In genomic region chr17:78416311-78416711, GRCh38 we compare ENCODE assay signal across 10 cellular contexts. TPM values are rescaled to one million over a fixed set of nuclear protein-coding genes. Genes with fewer than 3 reads are reported as not detected.
A peak's percentile ranks its signal among the peaks of the same experiment; 100 is the strongest.
DNase-seq lines count a peak whose midpoint lies in the region; ATAC-seq and TF ChIP-seq lines count a peak whose summit lies in the region.
"Had no signal": no experiment of that assay in that cellular context is flagged by ENCODE, and none has a peak within 500 bp of the region (broad histone marks: within the 10 kb centered on the region; RNA-seq: fewer than 3 reads in every experiment).

No MANE protein-coding gene starts in this region.

- no peaks in the 10 kb centered on the region for H3K27me3 ChIP-seq in effector memory CD4-positive, alpha-beta T cell (replicated peaks; ENCODE audit: control insufficient read depth, insufficient read depth, low read length, poor library complexity, severe bottlenecking)
- H3K27me3 ChIP-seq in neutrophil (no peaks in the 10 kb centered on the region), Karpas-422 (ENCODE audit: low read length) (no peaks in the 10 kb centered on the region)

- ATAC-seq in GM19324 (IDR thresholded peaks at IDR 0.05; ENCODE audit: low FRiP score, unreplicated experiment): no peak
- ATAC-seq: T-cell had no signal

- H3K79me2 ChIP-seq in Karpas-422 (ENCODE audit: low read length): no peaks in the 10 kb centered on the region

- no peaks in the 10 kb centered on the region for H3K9me2 ChIP-seq in Karpas-422 (replicated peaks; ENCODE audit: insufficient read depth, low read length)

- no peak overlapping the region for H3K9ac ChIP-seq in Karpas-422 (ENCODE audit: low read length)

- POLR2A ChIA-PET in RWPE1 (lab: Yijun Ruan, JAX; ENCODE audit: low non-redundant PET): no interaction called here

- TF ChIP-seq CTCF in AG10803 (conservative IDR thresholded peaks at IDR 0.05; ENCODE audit: low read length) (no peak), RWPE1 (conservative IDR thresholded peaks at IDR 0.05; ENCODE audit: low read depth) (no peak), neutrophil (IDR thresholded peaks at IDR 0.05) (no peak), foreskin fibroblast (IDR thresholded peaks at IDR 0.05; ENCODE audit: low read depth, low read length) (no peak)

- peaks cover 9% of the 10 kb centered on the region; the same call in 1 of the 2 replicates for H4K20me1 ChIP-seq in Karpas-422 (ENCODE audit: insufficient read depth, low read depth, low read length)

- peaks cover 30% of the 10 kb centered on the region for H3K36me3 ChIP-seq in effector memory CD4-positive, alpha-beta T cell (ENCODE audit: control insufficient read depth, insufficient read depth, low read length)
- H3K36me3 ChIP-seq in neutrophil (peaks cover 27% of the 10 kb centered on the region), Karpas-422 (ENCODE audit: insufficient read depth, low read length) (no peaks in the 10 kb centered on the region)

- peak; percentile 59 for DNase-seq in AG10803 (ENCODE audit: low read depth)
- no peak for DNase-seq in RWPE1 (ENCODE audit: low spot score)
- DNase-seq in effector memory CD4-positive, alpha-beta T cell: no peak
- DNase-seq in foreskin fibroblast: no peak
- no peak for DNase-seq in NCI-H146 (lab: John Stamatoyannopoulos, UW)
- no peak for DNase-seq in Karpas-422
- DNase-seq: central memory CD4-positive, alpha-beta T cell; T-cell had no signal

- H3K9me3 ChIP-seq in effector memory CD4-positive, alpha-beta T cell (ENCODE audit: control insufficient read depth, low read length): no peaks in the 10 kb centered on the region
- H3K9me3 ChIP-seq in neutrophil (no peaks in the 10 kb centered on the region), Karpas-422 (ENCODE audit: low read length) (no peaks in the 10 kb centered on the region)

- H3K4me1 ChIP-seq in effector memory CD4-positive, alpha-beta T cell (ENCODE audit: control insufficient read depth, insufficient read depth, low read length, poor library complexity, severe bottlenecking): peaks cover 29% of the 10 kb centered on the region
- H3K4me1 ChIP-seq in neutrophil (ENCODE audit: control insufficient read depth in 1 of 2, insufficient read depth in 1 of 2, low read depth in 1 of 2, low read length in 1 of 2) (peaks cover 99 to 100% of the 10 kb centered on the region in 2 experiments), Karpas-422 (ENCODE audit: low read length) (no peaks in the 10 kb centered on the region)

- CTCF ChIA-PET in RWPE1 (lab: Yijun Ruan, JAX): interaction anchor here (1.2 kb wide), 1 partner anchor 55 kb away, joined by 3 read pairs; no protein-coding TSS in a partner anchor

- no peak overlapping the region for H3K4me2 ChIP-seq in Karpas-422 (ENCODE audit: low read depth, low read length, poor library complexity, severe bottlenecking)

- peak overlapping the region; percentile 16 for H3K27ac ChIP-seq in RWPE1
- H3K27ac ChIP-seq in effector memory CD4-positive, alpha-beta T cell (ENCODE audit: insufficient read depth, low read length, poor library complexity, severe bottlenecking): peak overlapping the region; percentile 8
- peak overlapping the region; percentile 94 for H3K27ac ChIP-seq in neutrophil
- no peak overlapping the region for H3K27ac ChIP-seq in Karpas-422 (ENCODE audit: low read length)

- H3K4me3 ChIP-seq in AG10803 (ENCODE audit: low read length) (no peak overlapping the region), neutrophil (ENCODE audit: low read depth in 1 of 2, low read length in 1 of 2) (peak overlapping the region; percentile 59 to 70), foreskin fibroblast (ENCODE audit: low read depth in 1 of 2, low read length in 2 of 2) (no peak overlapping the region), Karpas-422 (ENCODE audit: low read length) (no peak overlapping the region)
- no peak overlapping the region for H3K4me3 ChIP-seq in effector memory CD4-positive, alpha-beta T cell (ENCODE audit: insufficient read depth, low read depth, low read length, poor library complexity, severe bottlenecking)

- no peak overlapping the region for H2AFZ ChIP-seq in Karpas-422 (ENCODE audit: low read length)

RNA-seq across cellular contexts. Expression of gene PGS1, which starts 37.9 kb away (rescaled TPM):
- total RNA-seq in Karpas-422 (2014; rRNA removed; shearing (Covaris generic); ENCODE audit: low replicate concordance): 15.9 and 33.3 TPM in 2 replicates

RNA-seq across cellular contexts. Expression of gene SOCS3, which starts 56.4 kb away (rescaled TPM):
- not detected in 2 replicates for total RNA-seq in Karpas-422 (2014; rRNA removed; shearing (Covaris generic); ENCODE audit: low replicate concordance)

Comparison
In these comparisons a context has a peak if more than half of its experiments do, and no peak if none do; other contexts are left out.
1. H3K4me3 ChIP-seq: peak in neutrophil (2 of 2); none in AG10803 (single experiment), effector memory CD4-positive, alpha-beta T cell (single experiment), foreskin fibroblast (0 of 2) and Karpas-422 (single experiment).